Comparison of ENCODE assay signal across 8 cellular contexts in genomic region chr2:46915281-46915810, GRCh38. TPM values are rescaled to one million over a fixed set of nuclear protein-coding genes. Genes with fewer than 3 reads are reported as not detected.
A peak's percentile ranks its signal among the peaks of the same experiment; 100 is the strongest.
DNase-seq lines count a peak whose midpoint lies in the region; ATAC-seq lines count a peak whose summit lies in the region.

Gene MCFD2 (minus strand): TSS chr2:46915806. CDS start chr2:46909171, 6,635 bp downstream.

- H2AFZ ChIP-seq in mesenchymal stem cell (ENCODE audit: low read depth, low read length) = peak within 1 kb of the TSS; percentile 74

- peaks cover under 1 to 2% of the 10 kb centered on the region in 2 donors for H3K36me3 ChIP-seq in duodenal mucosa (ENCODE audit: control insufficient read depth in 1 of 2, insufficient read depth in 2 of 2, low read length in 2 of 2)
- peaks cover 7 to 20% of the 10 kb centered on the region in 2 experiments for H3K36me3 ChIP-seq in mesenchymal stem cell (ENCODE audit: control insufficient read depth in 1 of 2, insufficient read depth in 2 of 2, low read depth in 1 of 2, low read length in 2 of 2)
- H3K36me3 ChIP-seq in thymus (ENCODE audit: control insufficient read depth, insufficient read depth) = peaks cover 9% of the 10 kb centered on the region

- peak within 1 kb of the TSS; percentile 79 for H3K27ac ChIP-seq in duodenal mucosa (ENCODE audit: low read depth, low read length)
- peak within 1 kb of the TSS; percentile 91 for H3K27ac ChIP-seq in mesenchymal stem cell (ENCODE audit: low read length, poor library complexity, severe bottlenecking)
- peak within 1 kb of the TSS; percentile 87 for H3K27ac ChIP-seq in thymus (ENCODE audit: low read depth)

- H3K18ac ChIP-seq in mesenchymal stem cell (ENCODE audit: low read depth in 1 of 2, low read length in 2 of 2) = peak within 1 kb of the TSS; percentile 94

- peak within 1 kb of the TSS; percentile 95 for H2BK15ac ChIP-seq in mesenchymal stem cell (ENCODE audit: low read depth, poor library complexity, severe bottlenecking)

- peak within 1 kb of the TSS; percentile 68 for H3K4me2 ChIP-seq in mesenchymal stem cell (ENCODE audit: low read length, poor library complexity, severe bottlenecking)

- peaks cover 34 to 41% of the 10 kb centered on the region in 2 donors for H3K4me1 ChIP-seq in duodenal mucosa (ENCODE audit: control insufficient read depth in 1 of 2, insufficient read depth in 2 of 2, low read length in 2 of 2)
- H3K4me1 ChIP-seq in mesenchymal stem cell (ENCODE audit: control insufficient read depth, insufficient read depth, low read depth, low read length) = peaks cover 10% of the 10 kb centered on the region
- H3K4me1 ChIP-seq in thymus (ENCODE audit: control insufficient read depth, insufficient read depth, low read length) = peaks cover 45% of the 10 kb centered on the region

- no peaks in the 10 kb centered on the region for H3K27me3 ChIP-seq in duodenal mucosa (ENCODE audit: control insufficient read depth in 1 of 2, insufficient read depth in 2 of 2, low read length in 2 of 2)
- H3K27me3 ChIP-seq in mesenchymal stem cell (ENCODE audit: control insufficient read depth in 1 of 2, insufficient read depth in 1 of 2, low read length in 2 of 2) = no peaks in the 10 kb centered on the region
- H3K27me3 ChIP-seq in thymus (ENCODE audit: control insufficient read depth, insufficient read depth) = no peaks in the 10 kb centered on the region

- H3K9me3 ChIP-seq in duodenal mucosa (ENCODE audit: control insufficient read depth in 1 of 2, low read length in 2 of 2) (no peaks in the 10 kb centered on the region), mesenchymal stem cell (ENCODE audit: control insufficient read depth, low read length) (no peaks in the 10 kb centered on the region), thymus (ENCODE audit: control insufficient read depth) (no peaks in the 10 kb centered on the region)

- peak within 1 kb of the TSS; percentile 93 for H4K91ac ChIP-seq in mesenchymal stem cell (ENCODE audit: low read length)

- H3K9ac ChIP-seq in duodenal mucosa (ENCODE audit: low read depth in 1 of 2, low read length in 2 of 2) = peak within 1 kb of the TSS; percentile 91 to 93
- peak within 1 kb of the TSS; percentile 97 for H3K9ac ChIP-seq in mesenchymal stem cell (ENCODE audit: low read length)

- DNase-seq in GM03348 (ENCODE audit: low spot score) (peak; percentile 85), RPMI7951 (ENCODE audit: low read depth) (peak; percentile 40), mesenchymal stem cell (peak; percentile 54), NCI-H187 (lab: John Stamatoyannopoulos, UW) (no peak)

- H3K23ac ChIP-seq in mesenchymal stem cell (ENCODE audit: low read length in 2 of 2) = peak within 1 kb of the TSS in 1 of 2 experiments; percentile 70

- peak within 1 kb of the TSS; percentile 62 for H4K8ac ChIP-seq in mesenchymal stem cell (ENCODE audit: low read length)

- H3K4me3 ChIP-seq in duodenal mucosa (ENCODE audit: low read depth in 1 of 2, low read length in 2 of 2) = peak within 1 kb of the TSS; percentile 73 to 99
- H3K4me3 ChIP-seq in mesenchymal stem cell (ENCODE audit: insufficient read depth in 1 of 2, low read depth in 1 of 2, low read length in 2 of 2) = peak within 1 kb of the TSS; percentile 80 to 87
- H3K4me3 ChIP-seq in thymus (ENCODE audit: low read length) = peak within 1 kb of the TSS; percentile 98

- H2BK120ac ChIP-seq in mesenchymal stem cell (ENCODE audit: low read depth, low read length) = peak within 1 kb of the TSS; percentile 77

- peak within 1 kb of the TSS; percentile 90 for H2BK5ac ChIP-seq in mesenchymal stem cell (ENCODE audit: low read depth, low read length, poor library complexity, severe bottlenecking)

- H3K14ac ChIP-seq in mesenchymal stem cell (ENCODE audit: low read length in 2 of 2) = peak within 1 kb of the TSS in 1 of 2 experiments; percentile 87

- peak; percentile 11 for ATAC-seq in HG02588 (IDR thresholded peaks at IDR 0.05; ENCODE audit: unreplicated experiment)
- ATAC-seq in GM18907 (IDR thresholded peaks at IDR 0.05; ENCODE audit: unreplicated experiment) = no peak

- H3K79me1 ChIP-seq in mesenchymal stem cell (replicated peaks; ENCODE audit: low read length, poor library complexity, severe bottlenecking) = peaks cover 10% of the 10 kb centered on the region

- peak within 1 kb of the TSS; percentile 9 to 51 for H2BK12ac ChIP-seq in mesenchymal stem cell (ENCODE audit: low read length in 2 of 2)

- WGBS in mesenchymal stem cell = under 1% methylated on average over 37 of the region's 38 CpGs
- WGBS in thymus = under 1% methylated on average over 38 of the region's 38 CpGs

- peak within 1 kb of the TSS; percentile 97 to 98 for H3K4ac ChIP-seq in mesenchymal stem cell (ENCODE audit: low read depth in 1 of 2, low read length in 2 of 2)

- H2AK5ac ChIP-seq in mesenchymal stem cell (ENCODE audit: low read length, severe bottlenecking) = peak within 1 kb of the TSS; percentile 20

RNA-seq across cellular contexts. Expression of gene MCFD2, which starts in this region (rescaled TPM):
- total RNA-seq in RPMI7951 (2014; rRNA removed; shearing (Covaris generic)) = 169 and 177 TPM in 2 replicates
- 212 TPM for polyA plus RNA-seq in mesenchymal stem cell (2013, experiment 1 of 2)
- 217 TPM for polyA plus RNA-seq in mesenchymal stem cell (2013, experiment 2 of 2)
- polyA plus RNA-seq in thymus = 25.9 TPM

Comparison
In these comparisons a context has a peak if more than half of its experiments do, and no peak if none do; other contexts are left out.
1. DNase-seq: peak in GM03348 (single experiment), RPMI7951 (single experiment) and mesenchymal stem cell (single experiment); none in NCI-H187 (0 of 2).
2. Peak in every context shown above with its lines, with median percentiles within 50 percentile points of each other: H3K27ac ChIP-seq and H3K4me3 ChIP-seq.